ENCODE assay signal across 11 cellular contexts in genomic region chr4:41141910-41142309, GRCh38.
DNase-seq lines count a peak whose midpoint lies in the region; ATAC-seq and TF ChIP-seq lines count a peak whose summit lies in the region.
"Had no signal": no experiment of that assay in that cellular context is flagged by ENCODE, and none has a peak within 500 bp of the region (broad histone marks: within the 10 kb centered on the region; RNA-seq: fewer than 3 reads in every experiment).

No MANE protein-coding gene starts in this region.

- H3K36me3 ChIP-seq in SJSA1, result no peaks in the 10 kb centered on the region
- H3K36me3 ChIP-seq in fibroblast of lung (ENCODE audit: control insufficient read depth, insufficient read depth, low read length), result no peaks in the 10 kb centered on the region
- H3K36me3 ChIP-seq in psoas muscle (ENCODE audit: insufficient read depth in 1 of 2, low read depth in 1 of 2), result no peaks in the 10 kb centered on the region
- no peaks in the 10 kb centered on the region for H3K36me3 ChIP-seq in neuronal stem cell (replicated peaks in 1 of 2; ENCODE audit: control insufficient read depth in 2 of 2, insufficient read depth in 2 of 2, low read length in 2 of 2)

- no peak overlapping the region for H2AFZ ChIP-seq in fibroblast of lung (ENCODE audit: low read length)
- no peak overlapping the region for H2AFZ ChIP-seq in neuronal stem cell (ENCODE audit: low read length)

- no peaks in the 10 kb centered on the region for H3K27me3 ChIP-seq in SJSA1 (replicated peaks)
- H3K27me3 ChIP-seq in fibroblast of lung (ENCODE audit: control insufficient read depth, insufficient read depth, low read length), result no peaks in the 10 kb centered on the region
- no peaks in the 10 kb centered on the region for H3K27me3 ChIP-seq in psoas muscle (ENCODE audit: insufficient read depth in 3 of 3, low read length in 2 of 3)
- no peaks in the 10 kb centered on the region for H3K27me3 ChIP-seq in neuronal stem cell (ENCODE audit: control insufficient read depth in 3 of 3, insufficient read depth in 3 of 3, low read depth in 1 of 3, low read length in 3 of 3)
- H3K27me3 ChIP-seq: BLaER1 had no signal

- DNase-seq in AG09309 (ENCODE audit: low read depth) (peak; percentile 84), SJSA1 (ENCODE audit: low read depth in 1 of 2, low spot score in 2 of 2) (peak in 1 of 2 experiments; percentile 26), fibroblast of lung (ENCODE audit: low read depth in 2 of 2) (peak; percentile 97 to 98), psoas muscle (no peak), SW 1271 (lab: John Stamatoyannopoulos, UW) (no peak), neuronal stem cell (ENCODE audit: low spot score) (no peak)
- DNase-seq: stimulated activated CD4-positive, alpha-beta T cell treated with anti-CD3 and anti-CD28 coated beads, Interleukin-4, amount 100 ng/mL, for 4 hours had no signal

- H2BK5ac ChIP-seq in neuronal stem cell (ENCODE audit: low read length), result no peak overlapping the region

- H3K4me3 ChIP-seq in AG09309 (ENCODE audit: control insufficient read depth, low read depth, low read length), result no peak overlapping the region
- H3K4me3 ChIP-seq in SJSA1, result no peak overlapping the region
- peak overlapping the region in 1 of 4 experiments; percentile 21 for H3K4me3 ChIP-seq in fibroblast of lung (replicated peaks in 1 of 4; ENCODE audit: control extremely low read depth in 1 of 4, insufficient read depth in 1 of 4, low read depth in 3 of 4, low read length in 4 of 4)
- H3K4me3 ChIP-seq in psoas muscle, result no peak overlapping the region
- no peak overlapping the region for H3K4me3 ChIP-seq in neuronal stem cell (ENCODE audit: low read length in 2 of 2)
- H3K4me3 ChIP-seq: BLaER1, GM12878 had no signal

- no peak overlapping the region for H3K14ac ChIP-seq in neuronal stem cell (ENCODE audit: low read length)

- no peaks in the 10 kb centered on the region for H4K20me1 ChIP-seq in fibroblast of lung (ENCODE audit: control insufficient read depth, extremely low read depth, insufficient read depth, low read length)
- H4K20me1 ChIP-seq: BLaER1 had no signal

- no peak overlapping the region for H2BK12ac ChIP-seq in neuronal stem cell (ENCODE audit: low read length)

- peaks cover 8% of the 10 kb centered on the region for H3K79me2 ChIP-seq in fibroblast of lung (ENCODE audit: control insufficient read depth, insufficient read depth, low read length)

- H2BK15ac ChIP-seq in neuronal stem cell (ENCODE audit: low read length), result no peak overlapping the region

- H3K23ac ChIP-seq in neuronal stem cell (ENCODE audit: low read depth, low read length, poor library complexity), result no peak overlapping the region

- H2AK5ac ChIP-seq in neuronal stem cell (ENCODE audit: low read depth, low read length), result no peak overlapping the region

- H3K27ac ChIP-seq in SJSA1 (peak overlapping the region; percentile 94; the same call in 1 of the 2 replicates), fibroblast of lung (ENCODE audit: insufficient read depth, low read length) (no peak overlapping the region), psoas muscle (peak overlapping the region; percentile 54), neuronal stem cell (replicated peaks; ENCODE audit: low read length) (no peak overlapping the region)
- H3K27ac ChIP-seq: BLaER1 had no signal

- no peak overlapping the region for H4K8ac ChIP-seq in neuronal stem cell (ENCODE audit: low read depth, low read length)

- no peaks in the 10 kb centered on the region for H3K79me1 ChIP-seq in neuronal stem cell (ENCODE audit: low read depth, low read length)

- no peak overlapping the region for H3K4me2 ChIP-seq in fibroblast of lung (ENCODE audit: extremely low read depth, insufficient read depth, low read length)
- H3K4me2 ChIP-seq in neuronal stem cell (ENCODE audit: insufficient read depth, low read length, poor library complexity, severe bottlenecking), result no peak overlapping the region
- H3K4me2 ChIP-seq: BLaER1 had no signal

- H3K4ac ChIP-seq in neuronal stem cell (ENCODE audit: low read length), result no peak overlapping the region

- no peak overlapping the region for H2BK120ac ChIP-seq in neuronal stem cell (ENCODE audit: low read depth, low read length)

- intact Hi-C loops in psoas muscle (cut with DNase I), result loop anchor here in 1 of 2 donors (5.0 kb wide), 1 partner anchor 70 kb away; the partner anchor contains the start of gene APBB2

- H3K4me1 ChIP-seq in SJSA1 (replicated peaks) (peaks cover 55% of the 10 kb centered on the region), fibroblast of lung (ENCODE audit: control insufficient read depth, extremely low read depth, insufficient read depth, low read length) (peaks cover 34% of the 10 kb centered on the region), psoas muscle (peaks cover 35% of the 10 kb centered on the region), neuronal stem cell (ENCODE audit: control insufficient read depth in 2 of 2, insufficient read depth in 1 of 2, low read depth in 1 of 2, low read length in 2 of 2) (peaks cover 3 to 14% of the 10 kb centered on the region in 2 donors)
- H3K4me1 ChIP-seq: BLaER1 had no signal

- peak in 3 of 4 donors; percentile 28 to 36 (median 35) for ATAC-seq in psoas muscle
- ATAC-seq in HG02938 (IDR thresholded peaks at IDR 0.05; ENCODE audit: unreplicated experiment), result no peak
- ATAC-seq in GM19467 (IDR thresholded peaks at IDR 0.05; ENCODE audit: unreplicated experiment), result no peak
- ATAC-seq: GM12878 had no signal

- 38 to 56% (median 42%) methylated on average over 1 of the region's 1 CpG for WGBS in psoas muscle, 3 donors
- no CpG with 5 or more reads among the region's 1 CpG for WGBS in neuronal stem cell (ENCODE audit: extremely low coverage in 2 of 2, insufficient read length in 2 of 2, insufficient replicate concordance in 1 of 2), 2 donors

- TF ChIP-seq CTCF in AG09309 (IDR thresholded peaks at IDR 0.05; ENCODE audit: control insufficient read depth, insufficient read depth, low read depth, low read length, missing control alignments), result no peak
- no peak for TF ChIP-seq CTCF in fibroblast of lung (conservative IDR thresholded peaks at IDR 0.05 in 1 of 2, IDR thresholded peaks at IDR 0.05 in 1 of 2; ENCODE audit: low read depth in 1 of 2, low read length in 2 of 2)
- no peak for TF ChIP-seq CTCF in psoas muscle (IDR thresholded peaks at IDR 0.05)

- H3K18ac ChIP-seq in neuronal stem cell (ENCODE audit: low read length), result no peak overlapping the region

- H3K9me3 ChIP-seq in SJSA1 (replicated peaks) (no peaks in the 10 kb centered on the region), fibroblast of lung (ENCODE audit: control insufficient read depth, insufficient read depth, low read depth, low read length) (no peaks in the 10 kb centered on the region), psoas muscle (no peaks in the 10 kb centered on the region), neuronal stem cell (replicated peaks in 1 of 2; ENCODE audit: control insufficient read depth in 2 of 2, insufficient read depth in 1 of 2, low read depth in 1 of 2, low read length in 2 of 2) (no peaks in the 10 kb centered on the region)
- H3K9me3 ChIP-seq: BLaER1 had no signal

- H4K91ac ChIP-seq in neuronal stem cell (ENCODE audit: low read depth, low read length, poor library complexity), result no peak overlapping the region

- H3K9ac ChIP-seq in fibroblast of lung (ENCODE audit: insufficient read depth, low read length) (no peak overlapping the region), neuronal stem cell (ENCODE audit: low read depth, low read length, poor library complexity) (no peak overlapping the region)
- H3K9ac ChIP-seq: BLaER1 had no signal

Comparison
In these comparisons a context has a peak if more than half of its experiments do, and no peak if none do; other contexts are left out.
1. DNase-seq: peak in AG09309 (single experiment) and fibroblast of lung (2 of 2); none in psoas muscle (0 of 2), SW 1271 (0 of 2) and neuronal stem cell (single experiment).
2. H3K27ac ChIP-seq: peak in SJSA1 (single experiment) and psoas muscle (single experiment); none in fibroblast of lung (single experiment) and neuronal stem cell (single experiment).
3. ATAC-seq: peak in psoas muscle (3 of 4); none in HG02938 (single experiment) and GM19467 (single experiment).